In the genomic region with DNA sequence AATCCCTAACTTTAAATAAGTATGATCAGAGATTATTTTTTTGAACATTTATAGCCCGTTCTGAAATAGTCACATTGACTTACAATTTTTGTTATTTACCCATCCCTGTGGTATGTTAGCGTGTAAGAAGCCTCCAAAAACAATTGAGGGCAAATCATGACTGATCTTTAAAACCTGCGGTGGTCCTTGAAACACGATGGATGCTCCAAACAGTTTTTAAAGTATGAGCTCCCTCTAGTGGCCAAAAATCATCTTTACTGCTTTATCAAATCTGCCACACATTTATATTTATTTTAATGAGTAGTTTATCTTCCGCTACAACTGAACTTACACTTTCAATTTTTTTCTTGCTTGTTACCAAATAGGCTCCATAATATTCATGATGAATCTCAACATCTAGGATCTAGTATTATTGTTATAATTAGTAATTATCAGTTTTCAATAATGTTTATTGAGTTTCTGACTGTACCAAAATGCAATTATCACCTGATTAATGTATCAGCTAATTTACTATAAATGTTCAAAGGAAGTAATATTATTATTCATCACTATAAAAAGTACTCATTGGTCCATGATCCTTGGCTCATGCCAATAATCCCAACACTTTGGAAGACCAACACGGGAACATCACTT, we compare ENCODE assay signal across 8 cellular contexts. TPM values are rescaled to one million over a fixed set of nuclear protein-coding genes. Genes with fewer than 3 reads are reported as not detected.
A peak's percentile ranks its signal among the peaks of the same experiment; 100 is the strongest.
DNase-seq lines count a peak whose midpoint lies in the region; ATAC-seq and TF ChIP-seq lines count a peak whose summit lies in the region.

No MANE protein-coding gene starts in this region.

- intact Hi-C loops in heart left ventricle (cut with DNase I), result loop anchor here (1.0 to 10.0 kb wide), 7 partner anchors 50 to 1575 kb away; no protein-coding TSS in a partner anchor
- intact Hi-C loops in left cardiac atrium (cut with DNase I), result loop anchor here in 1 of 2 donors (10.0 kb wide), 1 partner anchor 1125 kb away; no protein-coding TSS in a partner anchor

- H3K27ac ChIP-seq in heart left ventricle (no peak overlapping the region), iPS DF 6.9 (ENCODE audit: low read length) (no peak overlapping the region)

- H3K9me3 ChIP-seq in heart left ventricle, result peaks cover 0 to 5% (median 0%) of the 10 kb centered on the region in 12 donors
- H3K9me3 ChIP-seq in adipocyte (ENCODE audit: control insufficient read depth, low read length), result peaks cover 4% of the 10 kb centered on the region
- no peaks in the 10 kb centered on the region for H3K9me3 ChIP-seq in iPS DF 6.9 (ENCODE audit: control insufficient read depth, insufficient read depth, low read length)

- no peak overlapping the region for H3K4me3 ChIP-seq in heart left ventricle
- H3K4me3 ChIP-seq in adipocyte (ENCODE audit: low read length), result peak overlapping the region; percentile 3
- no peak overlapping the region for H3K4me3 ChIP-seq in iPS DF 6.9 (ENCODE audit: low read length)

- no peak for ATAC-seq in heart left ventricle
- ATAC-seq in left cardiac atrium, result no peak
- peak; percentile 71 for ATAC-seq in HG03159 (IDR thresholded peaks at IDR 0.05; ENCODE audit: unreplicated experiment)

- H3K36me3 ChIP-seq in heart left ventricle (no peaks in the 10 kb centered on the region), adipocyte (ENCODE audit: control insufficient read depth, insufficient read depth, low read length, severe bottlenecking) (no peaks in the 10 kb centered on the region), iPS DF 6.9 (ENCODE audit: control insufficient read depth, insufficient read depth, low read length) (no peaks in the 10 kb centered on the region)

- DNase-seq in heart left ventricle (peak in 1 of 5 donors; percentile 20), left cardiac atrium (no peak), NCI-H2196 treated with DMSO at 0.1 percent for 48 hours (lab: John Stamatoyannopoulos, UW; ENCODE audit: unreplicated experiment) (peak; percentile 32), adipocyte (ENCODE audit: low read depth) (peak; percentile 92), iPS DF 6.9 (ENCODE audit: low read depth, low spot score) (peak; percentile 50), stromal cell of bone marrow (ENCODE audit: low read depth) (peak; percentile 41)
- DNase-seq in activated naive CD4-positive, alpha-beta T cell treated with anti-CD3 and anti-CD28 coated beads, Interleukin-2, amount 50 U/mL, for 16 hours, result no peak

- H3K27me3 ChIP-seq in heart left ventricle, result no peaks in the 10 kb centered on the region
- H3K27me3 ChIP-seq in adipocyte (replicated peaks; ENCODE audit: control insufficient read depth, insufficient read depth, low read length), result no peaks in the 10 kb centered on the region
- H3K27me3 ChIP-seq in iPS DF 6.9 (ENCODE audit: control insufficient read depth, insufficient read depth, low read length), result 0 out of 2 replicates have a peak, but pooled peaks cover 1% of the 10 kb centered on the region

- TF ChIP-seq CTCF in heart left ventricle (IDR thresholded peaks at IDR 0.05), result peak; percentile 61 to 87 (median 77)

- 17 to 19% (median 17%) methylated on average over 6 of the region's 6 CpGs for WGBS in heart left ventricle, 4 donors
- WGBS in iPS DF 6.9 (ENCODE audit: insufficient coverage, insufficient read length), result no CpG with 5 or more reads among the region's 6 CpGs

- H3K4me1 ChIP-seq in heart left ventricle, result peaks cover 0 to 9% (median 1%) of the 10 kb centered on the region in 12 donors
- no peaks in the 10 kb centered on the region for H3K4me1 ChIP-seq in adipocyte (ENCODE audit: control insufficient read depth, insufficient read depth, low read length)
- H3K4me1 ChIP-seq in iPS DF 6.9 (ENCODE audit: control insufficient read depth, insufficient read depth, low read length), result no peaks in the 10 kb centered on the region

- no peak overlapping the region for H3K9ac ChIP-seq in adipocyte (ENCODE audit: low read length)

- TF ChIP-seq POLR2A in heart left ventricle (IDR thresholded peaks at IDR 0.05), result no peak

RNA-seq across cellular contexts. Expression of a gene that starts 52.2 kb away (rescaled TPM):
- total RNA-seq in heart left ventricle (10 to 100 TPM; 11.0 to 93.3 (median 20.0) TPM), left cardiac atrium (10 to 100 TPM; 23.0 to 32.6 TPM)
- 10 to 100 TPM in 1 of 2 donors, 1 to 10 TPM in 1; 5.1 to 10.4 TPM for polyA plus RNA-seq in heart left ventricle

Comparison
In these comparisons a context has a peak if more than half of its experiments do, and no peak if none do; other contexts are left out.
1. DNase-seq: peak in NCI-H2196 treated with DMSO at 0.1 percent for 48 hours (single experiment), adipocyte (single experiment), iPS DF 6.9 (single experiment) and stromal cell of bone marrow (single experiment); none in left cardiac atrium (single experiment) and activated naive CD4-positive, alpha-beta T cell treated with anti-CD3 and anti-CD28 coated beads, Interleukin-2, amount 50 U/mL, for 16 hours (single experiment).